Comparison of ENCODE assay signal across 31 cellular contexts in genomic region chr4:108839333-108839732, GRCh38.
"Had no signal": no experiment of that assay in that cellular context is flagged by ENCODE, and none has a peak within 500 bp of the region (broad histone marks: within the 10 kb centered on the region; RNA-seq: fewer than 3 reads in every experiment).

No MANE protein-coding gene starts in this region.

- ATAC-seq: PC-3 had no signal

- H3K27me3 ChIP-seq: Peyer's patch, SJSA1 had no signal

- DNase-seq: Karpas-422, KBM-7, NCI-H1048, NCI-H1092 treated with DMSO at 0.1 percent for 48 hours, NCI-H1105 treated with DMSO at 0.1 percent for 48 hours, NCI-H1417, NCI-H1436, NCI-H146, NCI-H1694, NCI-H187, NCI-H1930, NCI-H2029 treated with DMSO at 0.1 percent for 48 hours, NCI-H2081 treated with DMSO at 0.1 percent for 48 hours, NCI-H2107, NCI-H2171, NCI-H226, NCI-H446 treated with DMSO at 0.1 percent for 48 hours, NCI-H510A, NCI-H524, NCI-H526, NCI-H69, NCI-H748 treated with DMSO at 0.1 percent for 48 hours, NCI-H82, PC-3, Peyer's patch, Right ventricle myocardium superior, RPMI8226, SHP77 treated with DMSO at 0.1 percent for 48 hours, SK-N-SH, SW 1271 had no signal

- H3K9me3 ChIP-seq: Peyer's patch, SJSA1, SK-N-SH had no signal

- H3K9ac ChIP-seq: SK-N-SH had no signal

- H3K4me3 ChIP-seq: Peyer's patch, SJSA1 had no signal

- H3K27ac ChIP-seq: Peyer's patch, SJSA1 had no signal

- H3K4me1 ChIP-seq: Peyer's patch, SJSA1 had no signal

- H3K36me3 ChIP-seq: Peyer's patch, SJSA1 had no signal

- H3K4me2 ChIP-seq: SK-N-SH had no signal
